In the genomic region with DNA sequence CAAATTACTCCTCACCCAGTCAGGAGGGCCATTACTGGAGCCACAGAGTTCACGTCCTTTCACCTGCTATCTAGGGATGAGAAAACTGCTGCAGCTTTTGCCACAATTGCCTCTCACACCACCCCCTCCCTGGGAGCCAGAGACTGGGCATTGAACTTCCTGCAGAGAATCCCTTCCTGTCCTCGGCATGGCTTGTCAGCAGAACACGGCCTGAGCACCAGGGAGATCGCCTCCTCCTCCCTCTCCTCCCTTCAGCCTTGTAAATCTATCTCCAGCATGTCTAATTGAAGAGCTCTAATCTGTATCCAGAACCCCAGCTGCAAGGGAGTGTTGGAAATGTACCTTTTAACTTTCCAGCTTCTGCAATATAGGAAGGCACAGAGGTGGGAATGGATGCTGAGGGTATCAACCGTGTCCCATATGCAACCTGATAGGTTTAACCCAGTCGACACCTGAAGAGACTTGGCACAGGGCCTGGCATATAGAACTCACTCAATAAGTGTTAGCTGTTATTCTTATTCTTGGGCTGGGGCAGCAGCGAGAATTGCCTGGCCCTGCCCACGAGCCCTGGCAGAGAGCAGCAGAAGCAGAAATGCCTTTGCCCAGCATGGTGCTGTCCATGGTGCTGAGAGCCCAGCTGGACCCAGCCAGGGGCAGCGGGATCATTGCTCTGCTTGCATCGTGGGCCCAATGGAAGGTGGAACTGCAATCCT, we compare ENCODE assay signal across 8 cellular contexts. TPM values are rescaled to one million over a fixed set of nuclear protein-coding genes. Genes with fewer than 3 reads are reported as not detected.
DNase-seq lines count a peak whose midpoint lies in the region; ATAC-seq, FAIRE-seq and TF ChIP-seq lines count a peak whose summit lies in the region.

No MANE protein-coding gene starts in this region.

- H2AFZ ChIP-seq in IMR-90 (replicated peaks; ENCODE audit: low read length, poor library complexity) = peak overlapping the region; percentile 29
- H2AFZ ChIP-seq in K562 (ENCODE audit: low read depth, low read length) = no peak overlapping the region

- peak in 6 of 7 experiments; percentile 4 to 75 (median 44) for DNase-seq in CD8-positive, alpha-beta T cell
- DNase-seq in IMR-90 (peak; percentile 53), T-helper 17 cell (peak; percentile 21 to 48 (median 29)), K562 (ENCODE audit: extremely low read depth in 1 of 4, low spot score in 3 of 4) (peak; percentile 26 to 63 (median 54)), immature natural killer cell (peak; percentile 15 to 38 (median 22))
- peak; percentile 23 for DNase-seq in stimulated activated CD4-positive, alpha-beta T cell treated with anti-CD3 and anti-CD28 coated beads, Interleukin-1b, Interleukin-23, amount 100 ng/mL, for 48 hours

- no peak overlapping the region for H3K27ac ChIP-seq in CD8-positive, alpha-beta T cell (ENCODE audit: low read depth, low read length)
- H3K27ac ChIP-seq in IMR-90 (ENCODE audit: insufficient read depth, low read length) = no peak overlapping the region
- H3K27ac ChIP-seq in K562 (ENCODE audit: extremely low read depth, low read depth, low read length) = no peak overlapping the region

- dilution Hi-C loops in IMR-90 (cut with HindIII; ENCODE audit: low sequenced_read_pairs, unreplicated experiment) = no loop called here

- 4% methylated on average over 4 of the region's 10 CpGs; no CpG with 5 or more reads in 1 of the 2 experiments for WGBS in IMR-90 (ENCODE audit: extremely low coverage in 2 of 2, insufficient read length in 1 of 2), 2 experiments
- WGBS in K562 (ENCODE audit: insufficient coverage, low coverage, missing lambda C conversion rate) = 0% methylated on average over 6 of the region's 10 CpGs

- H3K36me3 ChIP-seq in CD8-positive, alpha-beta T cell (ENCODE audit: insufficient read depth, low read length) = no peaks in the 10 kb centered on the region
- H3K36me3 ChIP-seq in IMR-90 (ENCODE audit: control insufficient read depth, insufficient read depth, low read length) (no peaks in the 10 kb centered on the region), K562 (ENCODE audit: control insufficient read depth, insufficient read depth, low read length) (no peaks in the 10 kb centered on the region)

- H4K5ac ChIP-seq in IMR-90 (ENCODE audit: low read depth, low read length) = no peak overlapping the region

- no peak overlapping the region for H3K18ac ChIP-seq in IMR-90 (ENCODE audit: low read depth, low read length)

- H2BK120ac ChIP-seq in IMR-90 (ENCODE audit: low read depth, low read length) = no peak overlapping the region

- no peak overlapping the region for H2AK5ac ChIP-seq in IMR-90 (ENCODE audit: low read depth, low read length)

- in situ Hi-C loops in IMR-90 (cut with MboI; ENCODE audit: low sequenced_read_pairs) = no loop called here
- in situ Hi-C loops in K562 (cut with MboI) = no loop called here

- POLR2A ChIA-PET in CD8-positive, alpha-beta T cell (lab: Charles Lee) = no interaction called here
- POLR2A ChIA-PET in IMR-90 (lab: Charles Lee; ENCODE audit: unreplicated experiment) = no interaction called here
- POLR2A ChIA-PET in K562 (lab: Yijun Ruan, JAX) = no interaction called here

- no peak overlapping the region for H3K4ac ChIP-seq in IMR-90 (ENCODE audit: low read depth, low read length)

- FAIRE-seq in K562 (lab: Jason Lieb, UNC) = no peak

- no peaks in the 10 kb centered on the region for H3K79me1 ChIP-seq in IMR-90 (ENCODE audit: low read depth in 1 of 2, low read length in 2 of 2)

- ATAC-seq in CD8-positive, alpha-beta T cell = no peak
- ATAC-seq in IMR-90 (ENCODE audit: low read depth) = peak; percentile 98
- ATAC-seq in T-helper 17 cell = peak; percentile 54
- peak; percentile 54; the same call in 1 of the 3 replicates for ATAC-seq in K562
- ATAC-seq in GM18870 (IDR thresholded peaks at IDR 0.05; ENCODE audit: unreplicated experiment) = no peak
- ATAC-seq in GM21786 (IDR thresholded peaks at IDR 0.05; ENCODE audit: unreplicated experiment) = no peak

- H3K4me2 ChIP-seq in IMR-90 (ENCODE audit: low read depth, low read length) = no peak overlapping the region
- no peak overlapping the region for H3K4me2 ChIP-seq in K562 (ENCODE audit: insufficient read depth, low read length)

- intact Hi-C loops in CD8-positive, alpha-beta T cell (cut with DNase I, micrococcal nuclease) = loop anchor here in 1 of 2 experiments (2.0 kb wide), 1 partner anchor 76 kb away; no protein-coding TSS in a partner anchor
- intact Hi-C loops in IMR-90 (cut with micrococcal nuclease) (no loop called here), K562 (cut with micrococcal nuclease) (no loop called here)

- no peak for TF ChIP-seq POLR2A in IMR-90 (IDR thresholded peaks at IDR 0.05; ENCODE audit: low read depth, low read length)
- TF ChIP-seq POLR2A in K562 (conservative IDR thresholded peaks at IDR 0.05) = no peak

- no peaks in the 10 kb centered on the region for H3K9me3 Mint-ChIP-seq in CD8-positive, alpha-beta T cell
- peaks cover 0 to 6% (median 0%) of the 10 kb centered on the region in 6 donors for H3K9me3 Mint-ChIP-seq in immature natural killer cell

- H2BK5ac ChIP-seq in IMR-90 (ENCODE audit: low read depth, low read length, poor library complexity, severe bottlenecking) = no peak overlapping the region

- no TSS peak for BruUV-seq in IMR-90 (replicated peaks; lab: Mats Ljungman, UMichigan)
- no TSS peak for BruUV-seq in K562 (replicated peaks; lab: Mats Ljungman, UMichigan)

- H3K4me3 ChIP-seq in CD8-positive, alpha-beta T cell (ENCODE audit: low read depth, low read length) = no peak overlapping the region
- H3K4me3 ChIP-seq in IMR-90 (ENCODE audit: insufficient read depth, low read depth, low read length) = no peak overlapping the region
- no peak overlapping the region for H3K4me3 ChIP-seq in K562

- no peak overlapping the region for H3K4me3 Mint-ChIP-seq in CD8-positive, alpha-beta T cell
- H3K4me3 Mint-ChIP-seq in T-helper 17 cell (peak overlapping the region; percentile 19), immature natural killer cell (no peak overlapping the region)

- no peak for TF ChIP-seq CTCF in CD8-positive, alpha-beta T cell (IDR thresholded peaks at IDR 0.05)
- no peak for TF ChIP-seq CTCF in IMR-90 (conservative IDR thresholded peaks at IDR 0.05; ENCODE audit: low read depth, low read length)
- TF ChIP-seq CTCF in K562 (IDR thresholded peaks at IDR 0.05 in 2 of 3, conservative IDR thresholded peaks at IDR 0.05 in 1 of 3; ENCODE audit: insufficient read depth in 2 of 3, low read depth in 1 of 3, low read length in 3 of 3) = no peak

- H4K8ac ChIP-seq in IMR-90 (ENCODE audit: low read depth in 2 of 2, low read length in 2 of 2) = no peak overlapping the region

- no peak overlapping the region for H2BK15ac ChIP-seq in IMR-90 (ENCODE audit: low read depth, low read length)

- peaks cover 13% of the 10 kb centered on the region for H3K27me3 Mint-ChIP-seq in CD8-positive, alpha-beta T cell (ENCODE audit: low read depth)
- H3K27me3 Mint-ChIP-seq in T-helper 17 cell = peaks cover 25% of the 10 kb centered on the region
- H3K27me3 Mint-ChIP-seq in immature natural killer cell (ENCODE audit: low read depth in 3 of 3) = peaks cover 0 to 8% (median 2%) of the 10 kb centered on the region in 3 donors

- no peaks in the 10 kb centered on the region for H3K27me3 ChIP-seq in CD8-positive, alpha-beta T cell (ENCODE audit: insufficient read depth, low read length)
- peaks cover 4% of the 10 kb centered on the region; the same call in 1 of the 2 replicates for H3K27me3 ChIP-seq in IMR-90 (ENCODE audit: control insufficient read depth, insufficient read depth, low read length)
- no peaks in the 10 kb centered on the region; a peak in 1 of 5 replicates for H3K27me3 ChIP-seq in K562 (ENCODE audit: control insufficient read depth in 2 of 2, insufficient read depth in 2 of 2, low read length in 2 of 2)

- TF ChIP-seq EP300 in K562 (IDR thresholded peaks at IDR 0.05; ENCODE audit: low read length) = no peak

- no peaks in the 10 kb centered on the region for H3K4me1 Mint-ChIP-seq in CD8-positive, alpha-beta T cell (ENCODE audit: low read depth)
- H3K4me1 Mint-ChIP-seq in T-helper 17 cell (peaks cover 3% of the 10 kb centered on the region), immature natural killer cell (no peaks in the 10 kb centered on the region)

- H3K4me1 ChIP-seq in CD8-positive, alpha-beta T cell (ENCODE audit: insufficient read depth, low read length) = no peaks in the 10 kb centered on the region
- H3K4me1 ChIP-seq in IMR-90 (ENCODE audit: control insufficient read depth, insufficient read depth, low read length) (no peaks in the 10 kb centered on the region), K562 (replicated peaks in 1 of 2; ENCODE audit: control insufficient read depth in 2 of 2, insufficient read depth in 2 of 2, low read length in 2 of 2) (no peaks in the 10 kb centered on the region)

- H3K23ac ChIP-seq in IMR-90 (ENCODE audit: low read depth, low read length) = no peak overlapping the region

- TF ChIP-seq RAD21 in IMR-90 (IDR thresholded peaks at IDR 0.05; ENCODE audit: low read length) (no peak), K562 (CRISPR knock-in tag; conservative IDR thresholded peaks at IDR 0.05 in 1 of 2, IDR thresholded peaks at IDR 0.05 in 1 of 2) (no peak)

- no peak overlapping the region for H3K9ac ChIP-seq in IMR-90 (ENCODE audit: low read depth, low read length)
- H3K9ac ChIP-seq in K562 (ENCODE audit: insufficient read depth in 1 of 2, low read depth in 2 of 2, low read length in 2 of 2) = no peak overlapping the region

- H4K20me1 ChIP-seq in IMR-90 (ENCODE audit: insufficient read depth, low read length) (no peaks in the 10 kb centered on the region), K562 (replicated peaks; ENCODE audit: control insufficient read depth, insufficient read depth, low read length) (no peaks in the 10 kb centered on the region; the same call in 1 of the 2 replicates)

- H3K36me3 Mint-ChIP-seq in CD8-positive, alpha-beta T cell = no peaks in the 10 kb centered on the region
- H3K36me3 Mint-ChIP-seq in T-helper 17 cell (ENCODE audit: low read depth) (no peaks in the 10 kb centered on the region), immature natural killer cell (no peaks in the 10 kb centered on the region)

- H3K56ac ChIP-seq in IMR-90 (ENCODE audit: extremely low read depth, insufficient read depth, low read length) = no peak overlapping the region

- CTCF ChIA-PET in CD8-positive, alpha-beta T cell (lab: Charles Lee) = no interaction called here
- CTCF ChIA-PET in IMR-90 (lab: Yijun Ruan, JAX) (no interaction called here), K562 (lab: Yijun Ruan, JAX; ENCODE audit: low intra/inter-chr PET ratio) (no interaction called here)

- H2BK20ac ChIP-seq in IMR-90 (ENCODE audit: low read depth, low read length) = no peak overlapping the region

- H3K9me3 ChIP-seq in CD8-positive, alpha-beta T cell (ENCODE audit: low read length) = no peaks in the 10 kb centered on the region
- H3K9me3 ChIP-seq in IMR-90 (ENCODE audit: control insufficient read depth, insufficient read depth, low read length) (no peaks in the 10 kb centered on the region), T-helper 17 cell (ENCODE audit: control insufficient read depth, low read length, poor library complexity, severe bottlenecking) (no peaks in the 10 kb centered on the region), K562 (replicated peaks; ENCODE audit: control insufficient read depth, insufficient read depth, low read depth, low read length) (no peaks in the 10 kb centered on the region)

- H3K9me1 ChIP-seq in IMR-90 (ENCODE audit: insufficient read depth, low read length) = no peaks in the 10 kb centered on the region
- H3K9me1 ChIP-seq in K562 (ENCODE audit: control insufficient read depth, insufficient read depth, low read length) = peaks cover 3% of the 10 kb centered on the region

- H3K79me2 ChIP-seq in K562 (ENCODE audit: control insufficient read depth, insufficient read depth, low read length) = no peaks in the 10 kb centered on the region

- no peak overlapping the region for H3K14ac ChIP-seq in IMR-90 (replicated peaks; ENCODE audit: low read depth, low read length)

- no peak overlapping the region for H2AK9ac ChIP-seq in IMR-90 (replicated peaks; ENCODE audit: low read depth, low read length, poor library complexity)

- H4K91ac ChIP-seq in IMR-90 (ENCODE audit: insufficient read depth, low read depth, low read length) = no peak overlapping the region

- H3K27ac Mint-ChIP-seq in CD8-positive, alpha-beta T cell = no peak overlapping the region
- no peak overlapping the region for H3K27ac Mint-ChIP-seq in T-helper 17 cell
- H3K27ac Mint-ChIP-seq in immature natural killer cell = no peak overlapping the region

RNA-seq across cellular contexts. Expression of a gene that starts 26.8 kb away (rescaled TPM):
- under 1 TPM; 0.47 to 0.71 TPM for total RNA-seq in CD8-positive, alpha-beta T cell
- total RNA-seq in IMR-90 (2012; rRNA removed) = under 0.01 TPM in 1 of 2 replicates, not detected in the other
- polyA plus RNA-seq in IMR-90 (2012; rRNA removed) = not detected in 2 replicates
- 0.01 TPM in 1 of 2 replicates, not detected in the other for polyA plus RNA-seq in IMR-90 (2012; cell fraction: cytosol; rRNA removed)
- 0.03 TPM in 1 of 2 replicates, not detected in the other for polyA plus RNA-seq in IMR-90 (2012; cell fraction: nucleus; rRNA removed; ENCODE audit: low replicate concordance)
- total RNA-seq in T-helper 17 cell = 1 to 10 TPM in 1 of 2 donors, under 1 TPM in 1; 0.65 to 1.1 TPM
- total RNA-seq in K562 (2011; cell fraction: chromatin; rRNA removed; ENCODE audit: low replicate concordance) = 0.25 TPM in 1 of 2 replicates, not detected in the other
- total RNA-seq in K562 (2011; cell fraction: nucleolus; rRNA removed) = not detected in 2 replicates
- total RNA-seq in K562 (2011; cell fraction: nucleoplasm; rRNA removed) = not detected in 2 replicates
- total RNA-seq in K562 (2014; rRNA removed) = not detected in 2 replicates
- not detected in 2 replicates for total RNA-seq in K562 (2014; rRNA removed; fragmentation: Illumina TruSeq; extraction: Trizol)
- 0.57 TPM in 1 of 2 replicates, not detected in the other for total RNA-seq in K562 (2015; rRNA removed; fragmentation: Illumina TruSeq; extraction: Trizol)
- not detected in 2 replicates for total RNA-seq in K562 (2021)
- polyA plus RNA-seq in K562 (2011; rRNA removed) = 0.07 and 0.14 TPM in 2 replicates
- not detected in 2 replicates for polyA plus RNA-seq in K562 (2011; cell fraction: cytosol; rRNA removed)
- 0.08 TPM in 1 of 2 replicates, not detected in the other for polyA plus RNA-seq in K562 (2011; cell fraction: nucleus; rRNA removed)
- 0.15 TPM in 1 of 2 replicates, not detected in the other for polyA plus RNA-seq in K562 (2012)
- polyA plus RNA-seq in K562 (2014; fragmentation: Illumina TruSeq; extraction: Trizol) = not detected in 2 replicates
- not detected for polyA plus RNA-seq in K562 (2014; fragmentation: Nextera tagmentation; extraction: Ambion mirVana)
- polyA plus RNA-seq in K562 (2014; rRNA removed) = not detected in 2 replicates
- polyA minus RNA-seq in K562 (2011; rRNA and poly(A)+ RNA removed) = 0.03 TPM in 1 of 2 replicates, not detected in the other
- not detected in 2 replicates for polyA minus RNA-seq in K562 (2011; cell fraction: cytosol; rRNA and poly(A)+ RNA removed)
- 0.13 TPM in 1 of 2 replicates, not detected in the other for polyA minus RNA-seq in K562 (2011; cell fraction: nucleus; rRNA and poly(A)+ RNA removed)
- under 1 TPM in 2 of 3 donors, not detected in 1; 0.03 to 0.64 TPM for polyA plus RNA-seq in immature natural killer cell

Comparison
In these comparisons a context has a peak if more than half of its experiments do, and no peak if none do; other contexts are left out.
1. ATAC-seq: peak in IMR-90 (single experiment), T-helper 17 cell (single experiment) and K562 (single experiment); none in CD8-positive, alpha-beta T cell (single experiment), GM18870 (single experiment) and GM21786 (single experiment).
2. Peak in every context shown above with its lines, with median percentiles within 50 percentile points of each other: DNase-seq.